1 cellular context compared by ENCODE assay signal in the genomic region with DNA sequence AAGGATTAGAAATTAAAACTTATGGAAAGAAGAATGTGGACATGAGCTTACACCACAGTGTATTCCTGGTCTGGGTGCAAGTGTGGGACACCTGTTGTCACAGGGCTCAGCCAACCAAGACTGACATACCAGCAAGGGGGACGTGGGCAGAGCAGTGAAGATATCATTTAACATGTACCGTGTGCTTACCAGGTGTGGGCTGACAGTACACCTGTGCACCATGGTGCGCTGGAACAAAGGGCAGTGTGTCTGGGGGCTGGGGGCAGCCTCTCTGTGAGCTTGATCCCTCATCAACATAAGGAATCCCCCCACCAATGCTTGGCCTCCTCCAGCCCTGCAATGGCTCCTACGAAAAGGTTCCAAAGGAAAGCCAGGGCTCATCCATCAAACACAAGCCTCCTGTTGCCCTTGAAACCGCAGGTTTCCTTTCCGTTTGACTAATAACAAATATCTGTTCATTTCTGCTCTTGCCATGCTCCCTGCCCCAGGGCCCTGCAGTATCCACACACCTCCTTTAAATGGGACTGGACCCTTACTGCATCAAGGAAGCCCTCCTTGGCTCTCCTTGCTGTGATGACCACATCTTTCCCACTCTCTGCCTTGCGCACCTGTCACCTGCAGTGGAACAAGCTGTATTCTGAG.
TF ChIP-seq lines count a peak whose summit lies in the region.

No MANE protein-coding gene starts in this region.

TF ChIP-seq in GM12878, 131 proteins besides CTCF, POLR2A, EP300 and RAD21 (continued from another document):
- TF ChIP-seq TCF12 (IDR thresholded peaks at IDR 0.05; ENCODE audit: low read depth, low read length): no peak
